ENCODE assay signal across 1 cellular context in the genomic region with DNA sequence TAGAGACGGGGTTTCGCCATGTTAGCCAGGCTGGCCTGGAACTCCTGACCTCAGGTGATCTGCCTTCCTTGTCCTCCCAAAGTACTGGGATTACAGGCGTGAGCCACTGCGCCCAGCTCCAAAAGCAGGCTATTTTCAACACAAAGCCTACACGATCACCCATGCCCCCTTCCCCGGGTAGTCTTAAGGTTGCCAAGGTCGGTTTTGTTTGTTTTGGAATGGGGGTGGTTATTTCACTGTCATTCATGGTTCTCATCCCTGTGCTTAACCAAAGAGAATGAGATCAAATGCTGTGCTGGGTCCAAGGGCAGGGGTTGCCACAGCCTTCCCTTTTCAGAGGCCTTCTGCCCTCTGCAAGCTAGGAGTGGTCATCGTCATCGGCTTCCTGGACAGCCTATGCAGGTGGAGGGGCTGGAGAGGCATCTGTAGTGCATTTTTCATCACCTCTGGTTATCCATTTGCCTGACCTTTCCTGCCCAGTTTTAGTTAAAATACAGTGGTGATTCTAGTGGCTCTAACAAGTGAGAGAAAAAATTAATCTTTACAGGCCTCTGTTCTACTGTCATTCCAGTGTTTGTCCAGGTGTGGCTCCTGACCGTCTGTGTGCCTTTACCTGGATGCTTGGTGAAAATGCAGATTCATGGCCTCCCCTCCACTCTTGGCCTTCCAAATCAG.
A peak's percentile ranks its signal among the peaks of the same experiment; 100 is the strongest.
TF ChIP-seq lines count a peak whose summit lies in the region.

No MANE protein-coding gene starts in this region.

TF ChIP-seq in HepG2, 621 proteins besides CTCF, POLR2A, EP300 and RAD21 (continued from another document and continues in another):
- TF ChIP-seq, protein P1, sequence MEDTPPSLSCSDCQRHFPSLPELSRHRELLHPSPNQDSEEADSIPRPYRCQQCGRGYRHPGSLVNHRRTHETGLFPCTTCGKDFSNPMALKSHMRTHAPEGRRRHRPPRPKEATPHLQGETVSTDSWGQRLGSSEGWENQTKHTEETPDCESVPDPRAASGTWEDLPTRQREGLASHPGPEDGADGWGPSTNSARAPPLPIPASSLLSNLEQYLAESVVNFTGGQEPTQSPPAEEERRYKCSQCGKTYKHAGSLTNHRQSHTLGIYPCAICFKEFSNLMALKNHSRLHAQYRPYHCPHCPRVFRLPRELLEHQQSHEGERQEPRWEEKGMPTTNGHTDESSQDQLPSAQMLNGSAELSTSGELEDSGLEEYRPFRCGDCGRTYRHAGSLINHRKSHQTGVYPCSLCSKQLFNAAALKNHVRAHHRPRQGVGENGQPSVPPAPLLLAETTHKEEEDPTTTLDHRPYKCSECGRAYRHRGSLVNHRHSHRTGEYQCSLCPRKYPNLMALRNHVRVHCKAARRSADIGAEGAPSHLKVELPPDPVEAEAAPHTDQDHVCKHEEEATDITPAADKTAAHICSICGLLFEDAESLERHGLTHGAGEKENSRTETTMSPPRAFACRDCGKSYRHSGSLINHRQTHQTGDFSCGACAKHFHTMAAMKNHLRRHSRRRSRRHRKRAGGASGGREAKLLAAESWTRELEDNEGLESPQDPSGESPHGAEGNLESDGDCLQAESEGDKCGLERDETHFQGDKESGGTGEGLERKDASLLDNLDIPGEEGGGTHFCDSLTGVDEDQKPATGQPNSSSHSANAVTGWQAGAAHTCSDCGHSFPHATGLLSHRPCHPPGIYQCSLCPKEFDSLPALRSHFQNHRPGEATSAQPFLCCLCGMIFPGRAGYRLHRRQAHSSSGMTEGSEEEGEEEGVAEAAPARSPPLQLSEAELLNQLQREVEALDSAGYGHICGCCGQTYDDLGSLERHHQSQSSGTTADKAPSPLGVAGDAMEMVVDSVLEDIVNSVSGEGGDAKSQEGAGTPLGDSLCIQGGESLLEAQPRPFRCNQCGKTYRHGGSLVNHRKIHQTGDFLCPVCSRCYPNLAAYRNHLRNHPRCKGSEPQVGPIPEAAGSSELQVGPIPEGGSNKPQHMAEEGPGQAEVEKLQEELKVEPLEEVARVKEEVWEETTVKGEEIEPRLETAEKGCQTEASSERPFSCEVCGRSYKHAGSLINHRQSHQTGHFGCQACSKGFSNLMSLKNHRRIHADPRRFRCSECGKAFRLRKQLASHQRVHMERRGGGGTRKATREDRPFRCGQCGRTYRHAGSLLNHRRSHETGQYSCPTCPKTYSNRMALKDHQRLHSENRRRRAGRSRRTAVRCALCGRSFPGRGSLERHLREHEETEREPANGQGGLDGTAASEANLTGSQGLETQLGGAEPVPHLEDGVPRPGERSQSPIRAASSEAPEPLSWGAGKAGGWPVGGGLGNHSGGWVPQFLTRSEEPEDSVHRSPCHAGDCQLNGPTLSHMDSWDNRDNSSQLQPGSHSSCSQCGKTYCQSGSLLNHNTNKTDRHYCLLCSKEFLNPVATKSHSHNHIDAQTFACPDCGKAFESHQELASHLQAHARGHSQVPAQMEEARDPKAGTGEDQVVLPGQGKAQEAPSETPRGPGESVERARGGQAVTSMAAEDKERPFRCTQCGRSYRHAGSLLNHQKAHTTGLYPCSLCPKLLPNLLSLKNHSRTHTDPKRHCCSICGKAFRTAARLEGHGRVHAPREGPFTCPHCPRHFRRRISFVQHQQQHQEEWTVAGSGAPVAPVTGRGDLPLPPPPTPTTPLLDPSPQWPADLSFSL (CRISPR knock-in tag; IDR thresholded peaks at IDR 0.05): no peak
- no peak for TF ChIP-seq RARG (CRISPR knock-in tag; IDR thresholded peaks at IDR 0.05; ENCODE audit: low read depth)
- TF ChIP-seq SRSF4 (IDR thresholded peaks at IDR 0.05; ENCODE audit: low read depth, low read length, poor library complexity, severe bottlenecking): no peak
- TF ChIP-seq, protein P2, sequence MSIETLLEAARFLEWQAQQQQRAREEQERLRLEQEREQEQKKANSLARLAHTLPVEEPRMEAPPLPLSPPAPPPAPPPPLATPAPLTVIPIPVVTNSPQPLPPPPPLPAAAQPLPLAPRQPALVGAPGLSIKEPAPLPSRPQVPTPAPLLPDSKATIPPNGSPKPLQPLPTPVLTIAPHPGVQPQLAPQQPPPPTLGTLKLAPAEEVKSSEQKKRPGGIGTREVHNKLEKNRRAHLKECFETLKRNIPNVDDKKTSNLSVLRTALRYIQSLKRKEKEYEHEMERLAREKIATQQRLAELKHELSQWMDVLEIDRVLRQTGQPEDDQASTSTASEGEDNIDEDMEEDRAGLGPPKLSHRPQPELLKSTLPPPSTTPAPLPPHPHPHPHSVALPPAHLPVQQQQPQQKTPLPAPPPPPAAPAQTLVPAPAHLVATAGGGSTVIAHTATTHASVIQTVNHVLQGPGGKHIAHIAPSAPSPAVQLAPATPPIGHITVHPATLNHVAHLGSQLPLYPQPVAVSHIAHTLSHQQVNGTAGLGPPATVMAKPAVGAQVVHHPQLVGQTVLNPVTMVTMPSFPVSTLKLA (IDR thresholded peaks at IDR 0.05): no peak
- no peak for TF ChIP-seq SMARCC2 (IDR thresholded peaks at IDR 0.05)
- TF ChIP-seq FOXK1 (CRISPR knock-in tag; IDR thresholded peaks at IDR 0.05; ENCODE audit: borderline replicate concordance, low read depth): peak; percentile 36; the same call in 1 of the 2 replicates
- TF ChIP-seq GFI1 (CRISPR knock-in tag; IDR thresholded peaks at IDR 0.05; ENCODE audit: borderline replicate concordance): 0 out of 2 replicates have a peak, but pooled peaks have one; percentile 45
- no peak for TF ChIP-seq ZNF550 (CRISPR knock-in tag; IDR thresholded peaks at IDR 0.05; ENCODE audit: borderline replicate concordance)
- TF ChIP-seq SP140L (CRISPR knock-in tag; IDR thresholded peaks at IDR 0.05; ENCODE audit: borderline replicate concordance): no peak
- TF ChIP-seq GTF2F1 (IDR thresholded peaks at IDR 0.05; ENCODE audit: low read length): no peak
- TF ChIP-seq, protein P3, sequence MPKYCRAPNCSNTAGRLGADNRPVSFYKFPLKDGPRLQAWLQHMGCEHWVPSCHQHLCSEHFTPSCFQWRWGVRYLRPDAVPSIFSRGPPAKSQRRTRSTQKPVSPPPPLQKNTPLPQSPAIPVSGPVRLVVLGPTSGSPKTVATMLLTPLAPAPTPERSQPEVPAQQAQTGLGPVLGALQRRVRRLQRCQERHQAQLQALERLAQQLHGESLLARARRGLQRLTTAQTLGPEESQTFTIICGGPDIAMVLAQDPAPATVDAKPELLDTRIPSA (CRISPR knock-in tag; IDR thresholded peaks at IDR 0.05; ENCODE audit: borderline replicate concordance): no peak
- no peak for TF ChIP-seq RBFOX2 (IDR thresholded peaks at IDR 0.05; ENCODE audit: low read depth, low read length)
- peak; percentile 60 for TF ChIP-seq ZMYM3 (CRISPR knock-in tag; IDR thresholded peaks at IDR 0.05)
- no peak for TF ChIP-seq ETV6 (CRISPR knock-in tag; conservative IDR thresholded peaks at IDR 0.05)
- no peak for TF ChIP-seq BATF2 (CRISPR knock-in tag; IDR thresholded peaks at IDR 0.05)
- TF ChIP-seq PHF5A (CRISPR knock-in tag; IDR thresholded peaks at IDR 0.05; ENCODE audit: low read depth, unreplicated experiment): peak; percentile 72
- no peak for TF ChIP-seq PHF20 (CRISPR knock-in tag; IDR thresholded peaks at IDR 0.05)
- TF ChIP-seq CREB3 (CRISPR knock-in tag; IDR thresholded peaks at IDR 0.05): no peak
- peak; percentile 14; the same call in 1 of the 2 replicates for TF ChIP-seq ZNF816 (CRISPR knock-in tag; IDR thresholded peaks at IDR 0.05; ENCODE audit: borderline replicate concordance)
- TF ChIP-seq ERF (CRISPR knock-in tag; IDR thresholded peaks at IDR 0.05): peak; percentile 88
- 0 out of 2 replicates have a peak, but pooled peaks have one; percentile 4 for TF ChIP-seq RFX1 (IDR thresholded peaks at IDR 0.05)
- TF ChIP-seq TSC22D2 (CRISPR knock-in tag; IDR thresholded peaks at IDR 0.05; ENCODE audit: borderline replicate concordance): no peak
- no peak for TF ChIP-seq REL (CRISPR knock-in tag; conservative IDR thresholded peaks at IDR 0.05)
- no peak for TF ChIP-seq MAFK (conservative IDR thresholded peaks at IDR 0.05 in 1 of 2, IDR thresholded peaks at IDR 0.05 in 1 of 2; ENCODE audit: low read length in 2 of 2)
- no peak for TF ChIP-seq DNMT1 (CRISPR knock-in tag; IDR thresholded peaks at IDR 0.05)
- peak; percentile 89 for TF ChIP-seq RXRA (CRISPR knock-in tag; IDR thresholded peaks at IDR 0.05)
- TF ChIP-seq ZNF567 (CRISPR knock-in tag; IDR thresholded peaks at IDR 0.05; ENCODE audit: borderline replicate concordance): no peak
- no peak for TF ChIP-seq ZSCAN12 (CRISPR knock-in tag; IDR thresholded peaks at IDR 0.05)
- TF ChIP-seq JARID2 (CRISPR knock-in tag; IDR thresholded peaks at IDR 0.05; ENCODE audit: insufficient replicate concordance): no peak
- TF ChIP-seq HOXA3 (CRISPR knock-in tag; IDR thresholded peaks at IDR 0.05): peak; percentile 89
- peak; percentile 89; the same call in 1 of the 2 replicates for TF ChIP-seq ZNF460 (CRISPR knock-in tag; IDR thresholded peaks at IDR 0.05; ENCODE audit: borderline replicate concordance)
- TF ChIP-seq ZNF792 (CRISPR knock-in tag; IDR thresholded peaks at IDR 0.05): peak; percentile 89
- TF ChIP-seq ZFYVE20 (CRISPR knock-in tag; IDR thresholded peaks at IDR 0.05; ENCODE audit: borderline replicate concordance, low read depth): no peak
- TF ChIP-seq ZNF329 (CRISPR knock-in tag; IDR thresholded peaks at IDR 0.05; ENCODE audit: low read depth): 0 out of 2 replicates have a peak, but pooled peaks have one; percentile 22
- no peak for TF ChIP-seq ZNF142 (CRISPR knock-in tag; IDR thresholded peaks at IDR 0.05)
